Comparison of ENCODE assay signal across 9 cellular contexts in the genomic region with DNA sequence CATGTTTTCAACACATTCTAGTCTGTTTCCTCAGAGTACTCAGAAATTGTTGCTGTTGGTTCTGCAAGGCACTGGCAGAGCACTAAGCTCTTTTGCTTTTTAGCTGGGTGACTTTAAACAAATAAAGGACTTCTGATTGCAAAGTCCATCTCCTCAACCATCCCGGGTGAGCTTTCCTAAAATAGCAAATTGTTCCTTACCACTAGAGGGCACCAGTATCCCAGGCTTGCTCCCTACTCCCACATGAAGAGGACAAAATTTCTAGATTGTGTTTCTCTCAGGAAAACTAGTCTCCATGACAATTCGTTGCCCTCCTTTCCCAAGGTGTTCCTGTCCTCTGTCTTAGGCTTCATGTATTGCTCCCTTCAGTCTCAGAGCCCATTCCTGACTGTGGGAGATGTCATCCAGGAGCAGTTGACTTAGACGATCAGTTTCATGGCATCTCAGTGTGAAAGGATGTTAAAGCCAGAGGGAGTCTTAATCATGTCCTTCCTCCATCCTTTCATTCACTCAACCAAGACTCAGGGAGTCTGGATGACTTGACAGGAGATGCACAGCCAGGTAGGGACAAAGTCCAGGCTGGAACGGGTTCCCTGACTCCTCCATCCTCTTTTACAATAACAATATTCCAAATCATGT. TPM values are rescaled to one million over a fixed set of nuclear protein-coding genes. Genes with fewer than 3 reads are reported as not detected.
DNase-seq lines count a peak whose midpoint lies in the region; TF ChIP-seq lines count a peak whose summit lies in the region.
"Had no signal": no experiment of that assay in that cellular context is flagged by ENCODE, and none has a peak within 500 bp of the region (broad histone marks: within the 10 kb centered on the region; RNA-seq: fewer than 3 reads in every experiment).

No MANE protein-coding gene starts in this region.

- no peak overlapping the region for H3K4me3 ChIP-seq in epithelial cell of esophagus (ENCODE audit: low read length)

- H3K4me3 Mint-ChIP-seq in nephron, result no peak overlapping the region
- H3K4me3 Mint-ChIP-seq in activated T-helper 1 cell treated with anti-CD3 and anti-CD28 coated beads, Interleukin-12 subunit alpha, Interleukin-12 subunit beta, Interleukin-2, Interleukin-4 antibody, amounts not matched to agents 30 ng/mL and 10 ng/mL and 1 ng/mL, durations not matched to agents 14 hours and 24 hours and 36 hours, result no peak overlapping the region
- H3K4me3 Mint-ChIP-seq: effector memory CD8-positive, alpha-beta T cell had no signal

- intact Hi-C loops in activated T-helper 1 cell treated with anti-CD3 and anti-CD28 coated beads, Interleukin-12 subunit alpha, Interleukin-12 subunit beta, Interleukin-2, Interleukin-4 antibody, amounts not matched to agents 30 ng/mL and 10 ng/mL and 1 ng/mL, durations not matched to agents 14 hours and 24 hours and 36 hours (cut with micrococcal nuclease), result loop anchor here (1.0 kb wide), 1 partner anchor 318 kb away; no protein-coding TSS in a partner anchor

- H3K36me3 Mint-ChIP-seq in nephron (ENCODE audit: low read depth), result no peaks in the 10 kb centered on the region
- no peaks in the 10 kb centered on the region for H3K36me3 Mint-ChIP-seq in activated T-helper 1 cell treated with anti-CD3 and anti-CD28 coated beads, Interleukin-12 subunit alpha, Interleukin-12 subunit beta, Interleukin-2, Interleukin-4 antibody, amounts not matched to agents 30 ng/mL and 10 ng/mL and 1 ng/mL, durations not matched to agents 14 hours and 24 hours and 36 hours (ENCODE audit: low read depth)

- peaks cover 23% of the 10 kb centered on the region for H3K27me3 Mint-ChIP-seq in nephron (ENCODE audit: low read depth)
- peaks cover 16% of the 10 kb centered on the region for H3K27me3 Mint-ChIP-seq in activated T-helper 1 cell treated with anti-CD3 and anti-CD28 coated beads, Interleukin-12 subunit alpha, Interleukin-12 subunit beta, Interleukin-2, Interleukin-4 antibody, amounts not matched to agents 30 ng/mL and 10 ng/mL and 1 ng/mL, durations not matched to agents 14 hours and 24 hours and 36 hours (ENCODE audit: insufficient read depth)

- no peaks in the 10 kb centered on the region for H3K4me1 Mint-ChIP-seq in nephron
- H3K4me1 Mint-ChIP-seq in activated T-helper 1 cell treated with anti-CD3 and anti-CD28 coated beads, Interleukin-12 subunit alpha, Interleukin-12 subunit beta, Interleukin-2, Interleukin-4 antibody, amounts not matched to agents 30 ng/mL and 10 ng/mL and 1 ng/mL, durations not matched to agents 14 hours and 24 hours and 36 hours (ENCODE audit: low read depth), result no peaks in the 10 kb centered on the region

- no peak overlapping the region for H3K27ac Mint-ChIP-seq in nephron
- no peak overlapping the region for H3K27ac Mint-ChIP-seq in activated T-helper 1 cell treated with anti-CD3 and anti-CD28 coated beads, Interleukin-12 subunit alpha, Interleukin-12 subunit beta, Interleukin-2, Interleukin-4 antibody, amounts not matched to agents 30 ng/mL and 10 ng/mL and 1 ng/mL, durations not matched to agents 14 hours and 24 hours and 36 hours
- H3K27ac Mint-ChIP-seq: effector memory CD8-positive, alpha-beta T cell had no signal

- no peaks in the 10 kb centered on the region for H3K9me3 Mint-ChIP-seq in nephron
- H3K9me3 Mint-ChIP-seq in activated T-helper 1 cell treated with anti-CD3 and anti-CD28 coated beads, Interleukin-12 subunit alpha, Interleukin-12 subunit beta, Interleukin-2, Interleukin-4 antibody, amounts not matched to agents 30 ng/mL and 10 ng/mL and 1 ng/mL, durations not matched to agents 14 hours and 24 hours and 36 hours, result no peaks in the 10 kb centered on the region
- H3K9me3 Mint-ChIP-seq: effector memory CD8-positive, alpha-beta T cell had no signal

- DNase-seq in AG08395 (ENCODE audit: low spot score) (peak; percentile 71), NCI-H748 (lab: John Stamatoyannopoulos, UW; ENCODE audit: unreplicated experiment) (peak; percentile 34), epithelial cell of esophagus (ENCODE audit: low read depth) (peak; percentile 51)
- DNase-seq in activated T-helper 1 cell treated with anti-CD3 and anti-CD28 coated beads, Interleukin-12 subunit alpha, Interleukin-12 subunit beta, Interleukin-2, Interleukin-4 antibody, amounts not matched to agents 30 ng/mL and 10 ng/mL and 1 ng/mL, durations not matched to agents 14 hours and 24 hours and 36 hours (ENCODE audit: low spot score), result no peak
- DNase-seq in stimulated activated naive CD4-positive, alpha-beta T cell treated with Interleukin-2 at 50 U/mL for 16 hours (lab: John Stamatoyannopoulos, UW), result no peak
- no peak for DNase-seq in activated CD8-positive, alpha-beta memory T cell treated with anti-CD3 and anti-CD28 coated beads, Interleukin-2, amount 50 U/mL, for 48 hours

- TF ChIP-seq CTCF in GM12872 (IDR thresholded peaks at IDR 0.05; ENCODE audit: insufficient read depth, low read depth, low read length), result peak; percentile 77
- peak; percentile 89 for TF ChIP-seq CTCF in epithelial cell of esophagus (IDR thresholded peaks at IDR 0.05; ENCODE audit: insufficient read depth, low read depth, low read length, missing control alignments)
- peak; percentile 62 to 73 (median 73) for TF ChIP-seq CTCF in nephron (IDR thresholded peaks at IDR 0.05; ENCODE audit: unreplicated experiment in 3 of 3)

RNA-seq across cellular contexts. Expression of gene OPALIN, which starts 23.8 kb away (rescaled TPM):
- not detected in 2 replicates for total RNA-seq in activated T-helper 1 cell treated with anti-CD3 and anti-CD28 coated beads, Interleukin-12 subunit alpha, Interleukin-12 subunit beta, Interleukin-2, Interleukin-4 antibody, amounts not matched to agents 30 ng/mL and 10 ng/mL and 1 ng/mL, durations not matched to agents 14 hours and 24 hours and 36 hours

RNA-seq across cellular contexts. Expression of gene DNTT, which starts 30.8 kb away (rescaled TPM):
- total RNA-seq in activated T-helper 1 cell treated with anti-CD3 and anti-CD28 coated beads, Interleukin-12 subunit alpha, Interleukin-12 subunit beta, Interleukin-2, Interleukin-4 antibody, amounts not matched to agents 30 ng/mL and 10 ng/mL and 1 ng/mL, durations not matched to agents 14 hours and 24 hours and 36 hours, result not detected in 2 replicates

Comparison
In these comparisons a context has a peak if more than half of its experiments do, and no peak if none do; other contexts are left out.
1. DNase-seq: peak in AG08395 (single experiment), NCI-H748 (single experiment) and epithelial cell of esophagus (single experiment); none in activated T-helper 1 cell treated with anti-CD3 and anti-CD28 coated beads, Interleukin-12 subunit alpha, Interleukin-12 subunit beta, Interleukin-2, Interleukin-4 antibody, amounts not matched to agents 30 ng/mL and 10 ng/mL and 1 ng/mL, durations not matched to agents 14 hours and 24 hours and 36 hours (single experiment), stimulated activated naive CD4-positive, alpha-beta T cell treated with Interleukin-2 at 50 U/mL for 16 hours (single experiment) and activated CD8-positive, alpha-beta memory T cell treated with anti-CD3 and anti-CD28 coated beads, Interleukin-2, amount 50 U/mL, for 48 hours (single experiment).
2. Peak in every context shown above with its lines, with median percentiles within 50 percentile points of each other: CTCF ChIP-seq.